8 cellular contexts compared by ENCODE assay signal in the genomic region with DNA sequence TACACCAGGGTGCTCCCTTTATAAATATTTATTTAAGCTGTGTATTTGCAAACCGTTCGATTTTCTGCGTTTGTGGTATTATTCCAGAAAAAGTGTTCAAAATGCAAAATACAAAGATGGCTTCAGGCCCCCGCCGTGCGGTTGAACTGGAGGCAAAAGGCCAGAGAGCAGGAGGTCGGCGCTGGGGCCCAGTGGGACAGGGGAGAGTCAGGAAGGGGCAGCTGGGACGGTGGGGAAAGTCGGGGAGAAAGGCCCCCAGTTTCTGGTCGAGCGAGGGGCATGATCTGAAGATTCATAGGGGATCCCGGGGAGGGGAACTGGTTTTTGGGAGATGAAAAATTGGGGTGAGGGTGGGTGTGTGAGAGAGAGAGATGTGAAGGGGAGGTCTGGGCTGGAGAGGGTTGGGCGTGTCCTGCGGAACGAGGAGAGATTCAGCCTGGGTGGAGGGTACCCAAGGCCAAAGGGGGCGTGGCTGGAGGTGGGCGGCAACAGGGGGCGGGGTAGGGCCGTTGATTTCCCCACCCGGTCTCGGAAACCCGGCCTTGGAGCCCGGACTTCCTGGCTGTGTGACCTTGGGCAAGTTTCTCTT. TPM values are rescaled to one million over a fixed set of nuclear protein-coding genes. Genes with fewer than 3 reads are reported as not detected.
DNase-seq lines count a peak whose midpoint lies in the region; ATAC-seq, FAIRE-seq and TF ChIP-seq lines count a peak whose summit lies in the region.

No MANE protein-coding gene starts in this region.

- H3K36me3 ChIP-seq in adipocyte (ENCODE audit: control insufficient read depth, insufficient read depth, low read length, severe bottlenecking), result no peaks in the 10 kb centered on the region
- H3K36me3 ChIP-seq in cardiac muscle cell, result no peaks in the 10 kb centered on the region
- H3K36me3 ChIP-seq in pancreas, result no peaks in the 10 kb centered on the region

- H3K27ac ChIP-seq in cardiac muscle cell (peak overlapping the region; percentile 91), pancreas (peak overlapping the region; percentile 86 to 93 (median 90))

- H3K4me3 ChIP-seq in AG10803 (ENCODE audit: low read length) (peak overlapping the region; percentile 99), adipocyte (ENCODE audit: low read length) (peak overlapping the region; percentile 98), cardiac muscle cell (peak overlapping the region; percentile 65), pancreas (peak overlapping the region; percentile 61 to 72 (median 64))

- TF ChIP-seq CTCF in AG10803 (conservative IDR thresholded peaks at IDR 0.05; ENCODE audit: low read length) (no peak), cardiac muscle cell (IDR thresholded peaks at IDR 0.05; ENCODE audit: low read depth, low read length) (no peak), pancreas (IDR thresholded peaks at IDR 0.05) (no peak)

- FAIRE-seq in GM12891 (lab: Jason Lieb, UNC), result peak; percentile 57
- FAIRE-seq in pancreas (lab: Jason Lieb, UNC), result no peak

- H3K4me1 ChIP-seq in adipocyte (ENCODE audit: control insufficient read depth, insufficient read depth, low read length) (peaks cover 21% of the 10 kb centered on the region), cardiac muscle cell (ENCODE audit: low read depth) (no peaks in the 10 kb centered on the region), pancreas (peaks cover 0 to 7% (median 5%) of the 10 kb centered on the region in 3 donors)

- no peak for TF ChIP-seq POLR2A in GM12891 (IDR thresholded peaks at IDR 0.05; ENCODE audit: low read depth, low read length)

- H3K27me3 ChIP-seq in adipocyte (replicated peaks; ENCODE audit: control insufficient read depth, insufficient read depth, low read length) (no peaks in the 10 kb centered on the region), cardiac muscle cell (no peaks in the 10 kb centered on the region), pancreas (no peaks in the 10 kb centered on the region)

- intact Hi-C loops in pancreas (cut with DNase I), result no loop called here

- no peaks in the 10 kb centered on the region for H3K9me3 ChIP-seq in adipocyte (ENCODE audit: control insufficient read depth, low read length)
- no peaks in the 10 kb centered on the region for H3K9me3 ChIP-seq in cardiac muscle cell (ENCODE audit: low read depth)
- H3K9me3 ChIP-seq in pancreas, result no peaks in the 10 kb centered on the region

- DNase-seq in AG10803 (ENCODE audit: low read depth), result peak; percentile 90
- DNase-seq in GM12891 (ENCODE audit: insufficient read length, low spot score), result no peak
- peak; percentile 79 for DNase-seq in NOMO-1 treated with dmso at 0.1 percent for 144 hours (lab: John Stamatoyannopoulos, UW; ENCODE audit: unreplicated experiment)
- peak; percentile 89 for DNase-seq in adipocyte (ENCODE audit: low read depth)
- peak; percentile 90 to 96 for DNase-seq in cardiac muscle cell (ENCODE audit: low read depth in 1 of 2, low spot score in 1 of 2)
- peak; percentile 84 to 89 (median 84) for DNase-seq in pancreas

- 1 to 3% methylated on average over 23 to 24 of the region's 24 CpGs for WGBS in pancreas, 2 donors

- peak; percentile 59 to 74 (median 68) for ATAC-seq in pancreas
- no peak for ATAC-seq in GM18519 (IDR thresholded peaks at IDR 0.05; ENCODE audit: low FRiP score, unreplicated experiment)
- no peak for ATAC-seq in GM21717 (IDR thresholded peaks at IDR 0.05; ENCODE audit: unreplicated experiment)

- H3K9ac ChIP-seq in adipocyte (ENCODE audit: low read length), result peak overlapping the region; percentile 97

TF ChIP-seq in GM12891, 5 proteins besides CTCF, POLR2A, EP300 and RAD21:
- TF ChIP-seq SPI1 (IDR thresholded peaks at IDR 0.05; ENCODE audit: low read depth, low read length), result no peak
- TF ChIP-seq TAF1 (IDR thresholded peaks at IDR 0.05; ENCODE audit: low read depth, low read length), result no peak

RNA-seq across cellular contexts. Expression of a gene that starts 0.7 kb away (rescaled TPM):
- 47.2 TPM for polyA plus RNA-seq in GM12891 (2012; ENCODE audit: low read depth, missing spikeins)
- total RNA-seq in cardiac muscle cell (99.4 and 200 TPM in 2 replicates), pancreas (10 to 100 TPM; 13.0 to 23.9 (median 20.9) TPM)
- polyA plus RNA-seq in cardiac muscle cell (73.9 and 89.7 TPM in 2 replicates), pancreas (10 to 100 TPM; 38.3 to 43.9 TPM)

RNA-seq across cellular contexts. Expression of a gene that starts 3.8 kb away (rescaled TPM):
- not detected for polyA plus RNA-seq in GM12891 (2012; ENCODE audit: low read depth, missing spikeins)
- total RNA-seq in cardiac muscle cell (not detected in 2 replicates), pancreas (not detected)
- polyA plus RNA-seq in cardiac muscle cell (not detected in 2 replicates), pancreas (not detected)

RNA-seq across cellular contexts. Expression of a gene that starts 15.7 kb away (rescaled TPM):
- 5.0 TPM for polyA plus RNA-seq in GM12891 (2012; ENCODE audit: low read depth, missing spikeins)
- total RNA-seq in cardiac muscle cell (15.7 and 16.7 TPM in 2 replicates), pancreas (1 to 10 TPM; 3.4 to 6.2 (median 4.1) TPM)
- polyA plus RNA-seq in cardiac muscle cell (0.95 and 0.96 TPM in 2 replicates), pancreas (1 to 10 TPM; 2.6 to 7.8 TPM)

RNA-seq across cellular contexts. Expression of a gene that starts 17.7 kb away (rescaled TPM):
- polyA plus RNA-seq in GM12891 (2012; ENCODE audit: low read depth, missing spikeins), result not detected
- total RNA-seq in cardiac muscle cell (not detected in 2 replicates), pancreas (under 1 TPM in 3 of 6 donors, not detected in 3; 0.05 to 0.16 (median 0.06) TPM)
- polyA plus RNA-seq in cardiac muscle cell (not detected in 2 replicates), pancreas (under 1 TPM; 0.04 to 0.33 TPM)

RNA-seq across cellular contexts. Expression of a gene that starts 24.2 kb away (rescaled TPM):
- 18.6 TPM for polyA plus RNA-seq in GM12891 (2012; ENCODE audit: low read depth, missing spikeins)
- total RNA-seq in cardiac muscle cell (56.5 and 78.7 TPM in 2 replicates), pancreas (10 to 100 TPM in 1 of 6 donors, 1 to 10 TPM in 5; 5.8 to 10.1 (median 7.5) TPM)
- polyA plus RNA-seq in cardiac muscle cell (137 and 138 TPM in 2 replicates), pancreas (10 to 100 TPM; 27.9 to 32.4 TPM)

Comparison
In these comparisons a context has a peak if more than half of its experiments do, and no peak if none do; other contexts are left out.
1. ATAC-seq: peak in pancreas (4 of 4); none in GM18519 (single experiment) and GM21717 (single experiment).
2. Peak in every context shown above with its lines, with median percentiles within 50 percentile points of each other: H3K4me3 ChIP-seq.